1 cellular context compared by ENCODE assay signal in the genomic region with DNA sequence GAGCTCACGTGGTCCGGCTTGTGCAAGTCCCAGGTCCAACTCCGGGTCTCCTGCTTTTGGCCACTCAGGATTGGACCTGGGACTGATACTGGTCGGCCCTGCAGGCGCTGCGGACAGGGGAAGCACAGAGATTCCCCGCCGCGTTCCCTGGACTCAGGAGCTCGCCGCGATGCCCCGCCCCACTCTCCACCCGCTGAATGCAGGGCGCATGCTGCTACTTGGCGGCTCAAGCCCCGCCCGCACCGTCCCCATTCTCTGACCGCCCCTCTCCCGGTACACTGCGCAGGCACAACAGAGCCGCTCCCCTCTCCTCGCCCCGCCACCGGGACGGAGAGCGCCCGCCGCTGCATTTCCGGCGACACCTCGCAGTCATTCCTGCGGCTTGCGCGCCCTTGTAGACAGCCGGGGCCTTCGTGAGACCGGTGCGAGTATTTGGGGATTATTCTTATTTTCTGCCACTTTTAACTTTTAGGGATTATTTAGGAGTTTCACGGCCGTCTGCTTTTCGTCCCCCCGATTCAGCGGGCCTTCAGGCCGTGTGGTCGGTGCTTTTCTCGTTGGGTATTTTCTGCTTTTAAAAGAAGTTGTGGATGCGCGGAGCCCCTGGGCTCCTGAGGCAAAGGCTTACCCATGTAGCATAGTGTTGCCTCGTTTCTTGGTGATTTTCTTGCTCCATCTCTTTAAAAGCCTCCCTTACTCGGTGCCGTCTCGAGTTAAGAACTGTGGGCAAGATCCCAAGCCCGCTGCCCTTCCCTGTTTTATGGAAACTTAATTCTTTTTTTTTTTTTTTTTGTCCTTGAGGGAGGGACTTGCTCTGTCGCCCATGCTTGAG.
TF ChIP-seq lines count a peak whose summit lies in the region.

A gene (plus strand): TSS at position 251 of the 832 bp plus-strand sequence. CDS start 1,544 bp downstream, outside the sequence.

TF ChIP-seq in HepG2, 621 proteins besides CTCF, POLR2A, EP300 and RAD21 (continued from another document and continues in another):
- TF ChIP-seq, protein P1, sequence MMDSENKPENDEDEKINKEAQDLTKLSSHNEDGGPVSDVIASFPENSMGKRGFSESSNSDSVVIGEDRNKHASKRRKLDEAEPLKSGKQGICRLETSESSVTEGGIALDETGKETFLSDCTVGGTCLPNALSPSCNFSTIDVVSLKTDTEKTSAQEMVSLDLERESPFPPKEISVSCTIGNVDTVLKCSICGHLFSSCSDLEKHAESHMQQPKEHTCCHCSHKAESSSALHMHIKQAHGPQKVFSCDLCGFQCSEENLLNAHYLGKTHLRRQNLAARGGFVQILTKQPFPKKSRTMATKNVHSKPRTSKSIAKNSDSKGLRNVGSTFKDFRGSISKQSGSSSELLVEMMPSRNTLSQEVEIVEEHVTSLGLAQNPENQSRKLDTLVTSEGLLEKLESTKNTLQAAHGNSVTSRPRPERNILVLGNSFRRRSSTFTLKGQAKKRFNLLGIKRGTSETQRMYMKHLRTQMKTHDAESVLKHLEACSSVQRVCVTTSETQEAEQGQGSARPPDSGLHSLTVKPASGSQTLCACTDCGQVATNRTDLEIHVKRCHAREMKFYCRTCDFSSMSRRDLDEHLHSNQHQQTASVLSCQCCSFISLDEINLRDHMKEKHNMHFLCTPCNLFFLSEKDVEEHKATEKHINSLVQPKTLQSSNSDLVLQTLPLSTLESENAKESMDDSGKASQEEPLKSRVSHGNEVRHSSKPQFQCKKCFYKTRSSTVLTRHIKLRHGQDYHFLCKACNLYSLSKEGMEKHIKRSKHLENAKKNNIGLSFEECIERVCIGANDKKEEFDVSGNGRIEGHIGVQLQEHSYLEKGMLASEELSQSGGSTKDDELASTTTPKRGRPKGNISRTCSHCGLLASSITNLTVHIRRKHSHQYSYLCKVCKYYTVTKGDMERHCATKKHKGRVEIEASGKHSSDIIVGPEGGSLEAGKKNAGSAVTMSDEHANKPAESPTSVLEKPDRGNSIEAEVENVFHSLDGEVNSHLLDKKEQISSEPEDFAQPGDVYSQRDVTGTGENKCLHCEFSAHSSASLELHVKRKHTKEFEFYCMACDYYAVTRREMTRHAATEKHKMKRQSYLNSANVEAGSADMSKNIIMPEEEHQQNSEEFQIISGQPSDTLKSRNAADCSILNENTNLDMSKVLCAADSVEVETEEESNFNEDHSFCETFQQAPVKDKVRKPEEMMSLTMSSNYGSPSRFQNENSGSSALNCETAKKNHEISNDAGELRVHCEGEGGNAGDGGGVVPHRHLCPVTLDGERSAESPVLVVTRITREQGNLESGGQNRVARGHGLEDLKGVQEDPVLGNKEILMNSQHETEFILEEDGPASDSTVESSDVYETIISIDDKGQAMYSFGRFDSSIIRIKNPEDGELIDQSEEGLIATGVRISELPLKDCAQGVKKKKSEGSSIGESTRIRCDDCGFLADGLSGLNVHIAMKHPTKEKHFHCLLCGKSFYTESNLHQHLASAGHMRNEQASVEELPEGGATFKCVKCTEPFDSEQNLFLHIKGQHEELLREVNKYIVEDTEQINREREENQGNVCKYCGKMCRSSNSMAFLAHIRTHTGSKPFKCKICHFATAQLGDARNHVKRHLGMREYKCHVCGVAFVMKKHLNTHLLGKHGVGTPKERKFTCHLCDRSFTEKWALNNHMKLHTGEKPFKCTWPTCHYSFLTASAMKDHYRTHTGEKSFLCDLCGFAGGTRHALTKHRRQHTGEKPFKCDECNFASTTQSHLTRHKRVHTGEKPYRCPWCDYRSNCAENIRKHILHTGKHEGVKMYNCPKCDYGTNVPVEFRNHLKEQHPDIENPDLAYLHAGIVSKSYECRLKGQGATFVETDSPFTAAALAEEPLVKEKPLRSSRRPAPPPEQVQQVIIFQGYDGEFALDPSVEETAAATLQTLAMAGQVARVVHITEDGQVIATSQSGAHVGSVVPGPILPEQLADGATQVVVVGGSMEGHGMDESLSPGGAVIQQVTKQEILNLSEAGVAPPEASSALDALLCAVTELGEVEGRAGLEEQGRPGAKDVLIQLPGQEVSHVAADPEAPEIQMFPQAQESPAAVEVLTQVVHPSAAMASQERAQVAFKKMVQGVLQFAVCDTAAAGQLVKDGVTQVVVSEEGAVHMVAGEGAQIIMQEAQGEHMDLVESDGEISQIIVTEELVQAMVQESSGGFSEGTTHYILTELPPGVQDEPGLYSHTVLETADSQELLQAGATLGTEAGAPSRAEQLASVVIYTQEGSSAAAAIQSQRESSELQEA (CRISPR knock-in tag; IDR thresholded peaks at IDR 0.05; ENCODE audit: not compliant biosample characterization) = no peak
- TF ChIP-seq, protein P2, sequence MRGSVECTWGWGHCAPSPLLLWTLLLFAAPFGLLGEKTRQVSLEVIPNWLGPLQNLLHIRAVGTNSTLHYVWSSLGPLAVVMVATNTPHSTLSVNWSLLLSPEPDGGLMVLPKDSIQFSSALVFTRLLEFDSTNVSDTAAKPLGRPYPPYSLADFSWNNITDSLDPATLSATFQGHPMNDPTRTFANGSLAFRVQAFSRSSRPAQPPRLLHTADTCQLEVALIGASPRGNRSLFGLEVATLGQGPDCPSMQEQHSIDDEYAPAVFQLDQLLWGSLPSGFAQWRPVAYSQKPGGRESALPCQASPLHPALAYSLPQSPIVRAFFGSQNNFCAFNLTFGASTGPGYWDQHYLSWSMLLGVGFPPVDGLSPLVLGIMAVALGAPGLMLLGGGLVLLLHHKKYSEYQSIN (CRISPR knock-in tag; IDR thresholded peaks at IDR 0.05; ENCODE audit: borderline replicate concordance) = no peak
- peak; percentile 96 for TF ChIP-seq ERF (CRISPR knock-in tag; IDR thresholded peaks at IDR 0.05)
- TF ChIP-seq, protein P3, sequence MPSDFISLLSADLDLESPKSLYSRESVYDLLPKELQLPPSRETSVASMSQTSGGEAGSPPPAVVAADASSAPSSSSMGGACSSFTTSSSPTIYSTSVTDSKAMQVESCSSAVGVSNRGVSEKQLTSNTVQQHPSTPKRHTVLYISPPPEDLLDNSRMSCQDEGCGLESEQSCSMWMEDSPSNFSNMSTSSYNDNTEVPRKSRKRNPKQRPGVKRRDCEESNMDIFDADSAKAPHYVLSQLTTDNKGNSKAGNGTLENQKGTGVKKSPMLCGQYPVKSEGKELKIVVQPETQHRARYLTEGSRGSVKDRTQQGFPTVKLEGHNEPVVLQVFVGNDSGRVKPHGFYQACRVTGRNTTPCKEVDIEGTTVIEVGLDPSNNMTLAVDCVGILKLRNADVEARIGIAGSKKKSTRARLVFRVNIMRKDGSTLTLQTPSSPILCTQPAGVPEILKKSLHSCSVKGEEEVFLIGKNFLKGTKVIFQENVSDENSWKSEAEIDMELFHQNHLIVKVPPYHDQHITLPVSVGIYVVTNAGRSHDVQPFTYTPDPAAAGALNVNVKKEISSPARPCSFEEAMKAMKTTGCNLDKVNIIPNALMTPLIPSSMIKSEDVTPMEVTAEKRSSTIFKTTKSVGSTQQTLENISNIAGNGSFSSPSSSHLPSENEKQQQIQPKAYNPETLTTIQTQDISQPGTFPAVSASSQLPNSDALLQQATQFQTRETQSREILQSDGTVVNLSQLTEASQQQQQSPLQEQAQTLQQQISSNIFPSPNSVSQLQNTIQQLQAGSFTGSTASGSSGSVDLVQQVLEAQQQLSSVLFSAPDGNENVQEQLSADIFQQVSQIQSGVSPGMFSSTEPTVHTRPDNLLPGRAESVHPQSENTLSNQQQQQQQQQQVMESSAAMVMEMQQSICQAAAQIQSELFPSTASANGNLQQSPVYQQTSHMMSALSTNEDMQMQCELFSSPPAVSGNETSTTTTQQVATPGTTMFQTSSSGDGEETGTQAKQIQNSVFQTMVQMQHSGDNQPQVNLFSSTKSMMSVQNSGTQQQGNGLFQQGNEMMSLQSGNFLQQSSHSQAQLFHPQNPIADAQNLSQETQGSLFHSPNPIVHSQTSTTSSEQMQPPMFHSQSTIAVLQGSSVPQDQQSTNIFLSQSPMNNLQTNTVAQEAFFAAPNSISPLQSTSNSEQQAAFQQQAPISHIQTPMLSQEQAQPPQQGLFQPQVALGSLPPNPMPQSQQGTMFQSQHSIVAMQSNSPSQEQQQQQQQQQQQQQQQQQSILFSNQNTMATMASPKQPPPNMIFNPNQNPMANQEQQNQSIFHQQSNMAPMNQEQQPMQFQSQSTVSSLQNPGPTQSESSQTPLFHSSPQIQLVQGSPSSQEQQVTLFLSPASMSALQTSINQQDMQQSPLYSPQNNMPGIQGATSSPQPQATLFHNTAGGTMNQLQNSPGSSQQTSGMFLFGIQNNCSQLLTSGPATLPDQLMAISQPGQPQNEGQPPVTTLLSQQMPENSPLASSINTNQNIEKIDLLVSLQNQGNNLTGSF (CRISPR knock-in tag; IDR thresholded peaks at IDR 0.05) = 0 out of 2 replicates have a peak, but pooled peaks have one; percentile 31
- peak; percentile 74; the same call in 1 of the 2 replicates for TF ChIP-seq MIER3 (CRISPR knock-in tag; IDR thresholded peaks at IDR 0.05; ENCODE audit: borderline replicate concordance)
- TF ChIP-seq, protein P4, sequence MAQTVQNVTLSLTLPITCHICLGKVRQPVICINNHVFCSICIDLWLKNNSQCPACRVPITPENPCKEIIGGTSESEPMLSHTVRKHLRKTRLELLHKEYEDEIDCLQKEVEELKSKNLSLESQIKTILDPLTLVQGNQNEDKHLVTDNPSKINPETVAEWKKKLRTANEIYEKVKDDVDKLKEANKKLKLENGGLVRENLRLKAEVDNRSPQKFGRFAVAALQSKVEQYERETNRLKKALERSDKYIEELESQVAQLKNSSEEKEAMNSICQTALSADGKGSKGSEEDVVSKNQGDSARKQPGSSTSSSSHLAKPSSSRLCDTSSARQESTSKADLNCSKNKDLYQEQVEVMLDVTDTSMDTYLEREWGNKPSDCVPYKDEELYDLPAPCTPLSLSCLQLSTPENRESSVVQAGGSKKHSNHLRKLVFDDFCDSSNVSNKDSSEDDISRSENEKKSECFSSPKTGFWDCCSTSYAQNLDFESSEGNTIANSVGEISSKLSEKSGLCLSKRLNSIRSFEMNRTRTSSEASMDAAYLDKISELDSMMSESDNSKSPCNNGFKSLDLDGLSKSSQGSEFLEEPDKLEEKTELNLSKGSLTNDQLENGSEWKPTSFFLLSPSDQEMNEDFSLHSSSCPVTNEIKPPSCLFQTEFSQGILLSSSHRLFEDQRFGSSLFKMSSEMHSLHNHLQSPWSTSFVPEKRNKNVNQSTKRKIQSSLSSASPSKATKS (CRISPR knock-in tag; IDR thresholded peaks at IDR 0.05) = 0 out of 2 replicates have a peak, but pooled peaks have one; percentile 81
- TF ChIP-seq, protein P5, sequence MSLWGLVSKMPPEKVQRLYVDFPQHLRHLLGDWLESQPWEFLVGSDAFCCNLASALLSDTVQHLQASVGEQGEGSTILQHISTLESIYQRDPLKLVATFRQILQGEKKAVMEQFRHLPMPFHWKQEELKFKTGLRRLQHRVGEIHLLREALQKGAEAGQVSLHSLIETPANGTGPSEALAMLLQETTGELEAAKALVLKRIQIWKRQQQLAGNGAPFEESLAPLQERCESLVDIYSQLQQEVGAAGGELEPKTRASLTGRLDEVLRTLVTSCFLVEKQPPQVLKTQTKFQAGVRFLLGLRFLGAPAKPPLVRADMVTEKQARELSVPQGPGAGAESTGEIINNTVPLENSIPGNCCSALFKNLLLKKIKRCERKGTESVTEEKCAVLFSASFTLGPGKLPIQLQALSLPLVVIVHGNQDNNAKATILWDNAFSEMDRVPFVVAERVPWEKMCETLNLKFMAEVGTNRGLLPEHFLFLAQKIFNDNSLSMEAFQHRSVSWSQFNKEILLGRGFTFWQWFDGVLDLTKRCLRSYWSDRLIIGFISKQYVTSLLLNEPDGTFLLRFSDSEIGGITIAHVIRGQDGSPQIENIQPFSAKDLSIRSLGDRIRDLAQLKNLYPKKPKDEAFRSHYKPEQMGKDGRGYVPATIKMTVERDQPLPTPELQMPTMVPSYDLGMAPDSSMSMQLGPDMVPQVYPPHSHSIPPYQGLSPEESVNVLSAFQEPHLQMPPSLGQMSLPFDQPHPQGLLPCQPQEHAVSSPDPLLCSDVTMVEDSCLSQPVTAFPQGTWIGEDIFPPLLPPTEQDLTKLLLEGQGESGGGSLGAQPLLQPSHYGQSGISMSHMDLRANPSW (CRISPR knock-in tag; IDR thresholded peaks at IDR 0.05; ENCODE audit: borderline replicate concordance) = peak; percentile 90; the same call in 1 of the 2 replicates
- TF ChIP-seq, protein P6, sequence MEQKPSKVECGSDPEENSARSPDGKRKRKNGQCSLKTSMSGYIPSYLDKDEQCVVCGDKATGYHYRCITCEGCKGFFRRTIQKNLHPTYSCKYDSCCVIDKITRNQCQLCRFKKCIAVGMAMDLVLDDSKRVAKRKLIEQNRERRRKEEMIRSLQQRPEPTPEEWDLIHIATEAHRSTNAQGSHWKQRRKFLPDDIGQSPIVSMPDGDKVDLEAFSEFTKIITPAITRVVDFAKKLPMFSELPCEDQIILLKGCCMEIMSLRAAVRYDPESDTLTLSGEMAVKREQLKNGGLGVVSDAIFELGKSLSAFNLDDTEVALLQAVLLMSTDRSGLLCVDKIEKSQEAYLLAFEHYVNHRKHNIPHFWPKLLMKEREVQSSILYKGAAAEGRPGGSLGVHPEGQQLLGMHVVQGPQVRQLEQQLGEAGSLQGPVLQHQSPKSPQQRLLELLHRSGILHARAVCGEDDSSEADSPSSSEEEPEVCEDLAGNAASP (CRISPR knock-in tag; IDR thresholded peaks at IDR 0.05; ENCODE audit: borderline replicate concordance) = peak; percentile 69; the same call in 1 of the 2 replicates
- TF ChIP-seq ZNF703 (CRISPR knock-in tag; IDR thresholded peaks at IDR 0.05; ENCODE audit: borderline replicate concordance) = no peak; the same call in 1 of the 2 replicates
- TF ChIP-seq IRX3 (CRISPR knock-in tag; IDR thresholded peaks at IDR 0.05; ENCODE audit: borderline replicate concordance, low read depth) = no peak; the same call in 1 of the 2 replicates
- peak; percentile 80; the same call in 1 of the 2 replicates for TF ChIP-seq REPIN1 (CRISPR knock-in tag; IDR thresholded peaks at IDR 0.05; ENCODE audit: borderline replicate concordance, low read depth)
- no peak for TF ChIP-seq CENPX (CRISPR knock-in tag; IDR thresholded peaks at IDR 0.05)
- peak; percentile 74 for TF ChIP-seq TBL1XR1 (IDR thresholded peaks at IDR 0.05; ENCODE audit: borderline replicate concordance, low read length, partially characterized antibody)
- no peak for TF ChIP-seq MAFK (conservative IDR thresholded peaks at IDR 0.05 in 1 of 2, IDR thresholded peaks at IDR 0.05 in 1 of 2; ENCODE audit: low read length in 2 of 2)
- no peak for TF ChIP-seq ZNF432 (CRISPR knock-in tag; IDR thresholded peaks at IDR 0.05; ENCODE audit: borderline replicate concordance)
- no peak; the same call in 1 of the 2 replicates for TF ChIP-seq HNF4G (IDR thresholded peaks at IDR 0.05; ENCODE audit: borderline replicate concordance, low read depth, low read length)
- no peak; the same call in 1 of the 2 replicates for TF ChIP-seq HNF4G (CRISPR knock-in tag; IDR thresholded peaks at IDR 0.05; ENCODE audit: borderline replicate concordance, low read depth)
- TF ChIP-seq CCDC6 (CRISPR knock-in tag; IDR thresholded peaks at IDR 0.05) = peak; percentile 98; the same call in 1 of the 2 replicates
- TF ChIP-seq ZNF136 (CRISPR knock-in tag; IDR thresholded peaks at IDR 0.05; ENCODE audit: low read depth) = peak; percentile 85; the same call in 1 of the 2 replicates
- peak; percentile 98 for TF ChIP-seq ZNF761 (CRISPR knock-in tag; conservative IDR thresholded peaks at IDR 0.05)
- TF ChIP-seq HES4 (CRISPR knock-in tag; IDR thresholded peaks at IDR 0.05; ENCODE audit: borderline replicate concordance) = no peak; the same call in 1 of the 2 replicates
- TF ChIP-seq MEIS2 (CRISPR knock-in tag; IDR thresholded peaks at IDR 0.05) = peak; percentile 48; the same call in 1 of the 2 replicates
- no peak for TF ChIP-seq MBNL3 (CRISPR knock-in tag; conservative IDR thresholded peaks at IDR 0.05)
